Comparison of ENCODE assay signal across 10 cellular contexts in the genomic region with DNA sequence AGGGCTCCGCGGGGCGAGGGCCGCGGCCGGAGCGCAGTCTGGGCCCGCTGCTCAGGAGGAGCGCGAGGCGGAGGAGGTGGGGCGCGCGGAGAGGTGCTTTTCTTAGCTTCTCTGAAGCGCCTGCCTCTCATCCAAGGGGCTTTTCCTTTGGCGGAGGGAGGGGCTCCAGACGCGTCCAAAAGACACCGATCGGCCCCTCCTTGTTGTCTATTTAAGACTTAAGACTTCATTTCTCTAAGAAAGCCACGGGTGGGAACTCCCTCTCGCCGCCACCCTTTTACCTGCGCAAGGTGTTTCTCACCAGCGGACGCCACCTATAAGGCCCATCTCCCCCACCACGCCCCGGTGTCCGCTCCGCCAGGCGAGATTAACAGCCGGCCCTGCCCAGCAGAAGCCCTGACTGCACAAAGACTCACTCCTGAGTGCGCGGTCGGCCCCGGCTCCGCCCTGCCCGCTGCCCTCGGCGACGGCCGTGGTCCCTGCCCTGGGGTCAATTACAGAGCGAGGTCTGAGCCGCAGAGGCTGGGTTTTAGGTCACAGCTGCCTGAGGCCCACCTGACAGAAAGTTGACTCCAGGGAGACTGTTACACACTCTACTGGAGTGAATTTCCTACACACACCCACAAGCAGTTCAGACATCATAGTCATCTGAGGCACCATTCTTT. TPM values are rescaled to one million over a fixed set of nuclear protein-coding genes. Genes with fewer than 3 reads are reported as not detected.
A peak's percentile ranks its signal among the peaks of the same experiment; 100 is the strongest.
DNase-seq lines count a peak whose midpoint lies in the region; ATAC-seq and TF ChIP-seq lines count a peak whose summit lies in the region.
"Had no signal": no experiment of that assay in that cellular context is flagged by ENCODE, and none has a peak within 500 bp of the region (broad histone marks: within the 10 kb centered on the region; RNA-seq: fewer than 3 reads in every experiment).

A gene (minus strand): TSS at position 402 of the 665 bp plus-strand sequence. CDS start 450 bp downstream, outside the sequence.

- H3K4me3 ChIP-seq in NT2/D1 (ENCODE audit: insufficient read length, low read depth) (peak within 1 kb of the TSS; percentile 63), ovary (peak within 1 kb of the TSS; percentile 37)

- TF ChIP-seq EP300 in ovary (IDR thresholded peaks at IDR 0.05): no peak

- ATAC-seq in Right ventricle myocardium inferior: peak; percentile 54
- ATAC-seq in HG02981 (IDR thresholded peaks at IDR 0.05; ENCODE audit: unreplicated experiment): no peak
- ATAC-seq in HG02588 (IDR thresholded peaks at IDR 0.05; ENCODE audit: unreplicated experiment): no peak

- TF ChIP-seq CTCF in ovary (IDR thresholded peaks at IDR 0.05): no peak

- H3K4me1 ChIP-seq in NT2/D1 (ENCODE audit: insufficient read depth, insufficient read length): no peaks in the 10 kb centered on the region
- no peaks in the 10 kb centered on the region for H3K4me1 ChIP-seq in ovary (ENCODE audit: insufficient read depth)

- 8 to 10% (median 10%) methylated on average over 40 to 44 of the region's 44 CpGs for WGBS in ovary, 3 donors

- H3K36me3 ChIP-seq in NT2/D1 (ENCODE audit: insufficient read depth, insufficient read length, low read length) (no peaks in the 10 kb centered on the region), ovary (no peaks in the 10 kb centered on the region)

- no peaks in the 10 kb centered on the region for H3K27me3 ChIP-seq in NT2/D1 (ENCODE audit: insufficient read depth, insufficient read length)
- no peaks in the 10 kb centered on the region for H3K27me3 ChIP-seq in ovary

- no peak within 1 kb of the TSS for H3K27ac ChIP-seq in ovary

- H3K9me3 ChIP-seq in NT2/D1 (ENCODE audit: insufficient read depth, low read length): no peaks in the 10 kb centered on the region
- no peaks in the 10 kb centered on the region for H3K9me3 ChIP-seq in ovary

- intact Hi-C loops in Right ventricle myocardium inferior (cut with DNase I): loop anchor here (5.0 kb wide), 4 partner anchors 105 to 395 kb away; a partner anchor contains a TSS
- intact Hi-C loops in ovary (cut with DNase I): no loop called here

- no peak for TF ChIP-seq POLR2A in ovary (IDR thresholded peaks at IDR 0.05)

- peak within 1 kb of the TSS; percentile 85 for H3K9ac ChIP-seq in NT2/D1 (ENCODE audit: insufficient read length, low read depth)

- DNase-seq in ELF-1 (ENCODE audit: low read depth, low spot score) (peak; percentile 93), NT2/D1 (ENCODE audit: low read depth, low spot score) (peak; percentile 11), Right ventricle myocardium inferior (ENCODE audit: missing footprints) (peak; percentile 79), ovary (peak in 4 of 5 donors; percentile 9 to 36 (median 16)), NCI-H187 treated with DMSO at 0.1 percent for 48 hours (lab: John Stamatoyannopoulos, UW) (no peak), cerebellum (ENCODE audit: low spot score) (no peak)
- DNase-seq: naive B cell had no signal

RNA-seq across cellular contexts. Expression of the gene that starts here (rescaled TPM):
- total RNA-seq in Right ventricle myocardium inferior (26.0 TPM), ovary (10 to 100 TPM in 1 of 7 donors, 1 to 10 TPM in 3, under 1 TPM in 3; 0.73 to 12.6 (median 2.5) TPM), cerebellum (7.2 TPM)
- polyA plus RNA-seq in ovary: 1 to 10 TPM in 1 of 2 donors, under 1 TPM in 1; 0.77 to 4.7 TPM
- total RNA-seq: T-helper 1 cell treated with Interleukin-12 subunit alpha and Interleukin-12 subunit beta and Interleukin-4 antibody, amounts not matched to agents 30 ng/mL and 1 ng/mL, for 36 hours had no signal

Comparison
In these comparisons a context has a peak if more than half of its experiments do, and no peak if none do; other contexts are left out.
1. DNase-seq: peak in ELF-1 (single experiment), NT2/D1 (single experiment), Right ventricle myocardium inferior (single experiment) and ovary (4 of 5); none in NCI-H187 treated with DMSO at 0.1 percent for 48 hours (single experiment) and cerebellum (single experiment).